ENCODE assay signal across 25 cellular contexts in the genomic region with DNA sequence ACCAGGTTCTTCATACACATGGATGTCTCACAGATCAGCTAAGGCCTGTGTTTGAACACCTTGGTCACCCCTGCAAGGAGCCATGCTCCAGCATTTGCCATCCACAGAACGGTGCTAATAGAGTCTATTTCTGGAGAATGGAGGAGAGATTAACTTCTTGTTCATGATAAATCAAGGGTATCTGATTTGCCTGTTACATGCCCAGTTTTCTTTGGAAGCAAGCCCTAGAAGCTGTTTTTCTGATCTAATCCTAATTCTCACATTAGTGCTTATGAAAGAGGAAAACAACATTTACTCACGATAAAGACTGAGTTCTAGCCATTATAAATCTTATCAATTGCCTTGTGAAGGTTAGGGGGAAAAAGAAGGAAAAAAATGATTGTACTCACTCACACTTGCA.
DNase-seq lines count a peak whose midpoint lies in the region; ATAC-seq, FAIRE-seq and TF ChIP-seq lines count a peak whose summit lies in the region.
"Had no signal": no experiment of that assay in that cellular context is flagged by ENCODE, and none has a peak within 500 bp of the region (broad histone marks: within the 10 kb centered on the region; RNA-seq: fewer than 3 reads in every experiment).

No MANE protein-coding gene starts in this region.

- peak overlapping the region; percentile 99 for H3K4me2 ChIP-seq in KMS-11
- H3K4me2 ChIP-seq: A549; BLaER1 treated with 17β-estradiol and CSF1 and Interleukin-3, amounts not matched to agents 10 nM and 100 nM had no signal

- H2AFZ ChIP-seq in KMS-11 (ENCODE audit: low read depth) = no peak overlapping the region

- H4K20me1 ChIP-seq in KMS-11 (ENCODE audit: insufficient read depth) = no peaks in the 10 kb centered on the region

- H3K27me3 ChIP-seq in KMS-11 (ENCODE audit: insufficient read depth, low read depth) = no peaks in the 10 kb centered on the region
- H3K27me3 ChIP-seq in skeletal muscle tissue (ENCODE audit: control insufficient read depth in 3 of 3, insufficient read depth in 3 of 3, low read length in 3 of 3) = no peaks in the 10 kb centered on the region
- no peaks in the 10 kb centered on the region for H3K27me3 ChIP-seq in WERI-Rb-1 (ENCODE audit: insufficient read depth, low read depth, severe bottlenecking)
- H3K27me3 ChIP-seq: BLaER1 treated with 17β-estradiol and CSF1 and Interleukin-3, amounts not matched to agents 10 nM and 100 nM had no signal

- H3K9me3 ChIP-seq in skeletal muscle tissue (ENCODE audit: control insufficient read depth in 3 of 3, low read length in 3 of 3) = no peaks in the 10 kb centered on the region
- H3K9me3 ChIP-seq in WERI-Rb-1 (ENCODE audit: severe bottlenecking) = no peaks in the 10 kb centered on the region
- H3K9me3 ChIP-seq: A549; BLaER1 treated with 17β-estradiol and CSF1 and Interleukin-3, amounts not matched to agents 10 nM and 100 nM had no signal

- no peak for ATAC-seq in GM19452 (IDR thresholded peaks at IDR 0.05; ENCODE audit: unreplicated experiment)
- ATAC-seq: A549 had no signal

- H3K36me3 ChIP-seq in KMS-11 (ENCODE audit: insufficient read depth) (no peaks in the 10 kb centered on the region), skeletal muscle tissue (ENCODE audit: control insufficient read depth in 3 of 3, insufficient read depth in 3 of 3, low read length in 3 of 3) (no peaks in the 10 kb centered on the region), WERI-Rb-1 (no peaks in the 10 kb centered on the region)
- H3K36me3 ChIP-seq: BLaER1 treated with 17β-estradiol and CSF1 and Interleukin-3, amounts not matched to agents 10 nM and 100 nM had no signal

- H3K79me2 ChIP-seq in KMS-11 (ENCODE audit: insufficient read depth, low read depth) = peaks cover 40% of the 10 kb centered on the region; the same call in 1 of the 2 replicates

- H3K4me1 ChIP-seq in KMS-11 (ENCODE audit: low read depth, poor library complexity, severe bottlenecking) (peaks cover 74% of the 10 kb centered on the region), skeletal muscle tissue (ENCODE audit: control insufficient read depth in 3 of 3, insufficient read depth in 3 of 3, low read length in 3 of 3) (peaks cover 4 to 7% (median 5%) of the 10 kb centered on the region in 3 donors)
- H3K4me1 ChIP-seq: A549; BLaER1 treated with 17β-estradiol and CSF1 and Interleukin-3, amounts not matched to agents 10 nM and 100 nM had no signal

- FAIRE-seq in D721Med (lab: Jason Lieb, UNC) = peak; percentile 11
- FAIRE-seq: A549, GM12878, H1 had no signal

- H3K27ac ChIP-seq in KMS-11 (peak overlapping the region; percentile 90), skeletal muscle tissue (ENCODE audit: low read depth, low read length) (peak overlapping the region; percentile 89), WERI-Rb-1 (no peak overlapping the region)
- H3K27ac ChIP-seq: A549; BLaER1 treated with 17β-estradiol and CSF1 and Interleukin-3, amounts not matched to agents 10 nM and 100 nM had no signal

- H3K9ac ChIP-seq in KMS-11 (no peak overlapping the region), skeletal muscle tissue (ENCODE audit: low read depth in 1 of 3, low read length in 3 of 3) (no peak overlapping the region)
- H3K9ac ChIP-seq: BLaER1 treated with 17β-estradiol and CSF1 and Interleukin-3, amounts not matched to agents 10 nM and 100 nM had no signal

- TF ChIP-seq CTCF in D721Med (IDR thresholded peaks at IDR 0.05; ENCODE audit: insufficient read depth, missing control alignments) = no peak
- TF ChIP-seq CTCF in KMS-11 (conservative IDR thresholded peaks at IDR 0.05; ENCODE audit: low read depth, low read length) = no peak
- TF ChIP-seq CTCF in WERI-Rb-1 (IDR thresholded peaks at IDR 0.05; ENCODE audit: low read depth, low read length) = no peak

- DNase-seq in D721Med (ENCODE audit: insufficient read length, low spot score) = no peak
- peak; percentile 37 for DNase-seq in cerebellar cortex (ENCODE audit: low spot score)
- no peak for DNase-seq in WERI-Rb-1
- no peak for DNase-seq in stimulated activated CD4-positive, alpha-beta T cell treated with anti-CD3 and anti-CD28 coated beads, Interleukin-4, amount 100 ng/mL, for 1 hour
- DNase-seq: AML-193; CD4-positive, alpha-beta T cell; GDM1; HCEC 1CT; IMR-90; KG1; NCI-H1048; NCI-H1417; NCI-H1694; NCI-H2029 treated with DMSO at 0.1 percent for 48 hours; NCI-H510A; NCI-H69; RPMI8226; SHP77 treated with DMSO at 0.1 percent for 48 hours had no signal

- no peak overlapping the region for H3K4me3 ChIP-seq in KMS-11 (IDR thresholded peaks at IDR 0.05; ENCODE audit: insufficient read depth, low read depth, low read length)
- H3K4me3 ChIP-seq in skeletal muscle tissue (ENCODE audit: low read length in 3 of 3) = no peak overlapping the region
- H3K4me3 ChIP-seq in WERI-Rb-1 (ENCODE audit: low read depth, low read length) = no peak overlapping the region
- H3K4me3 ChIP-seq: A549; BLaER1 treated with 17β-estradiol and CSF1 and Interleukin-3, amounts not matched to agents 10 nM and 100 nM; GM12878 had no signal
